Comparison of ENCODE assay signal across 21 cellular contexts in genomic region chr3:113614402-113614801, GRCh38.
DNase-seq lines count a peak whose midpoint lies in the region; ATAC-seq and TF ChIP-seq lines count a peak whose summit lies in the region.
"Had no signal": no experiment of that assay in that cellular context is flagged by ENCODE, and none has a peak within 500 bp of the region (broad histone marks: within the 10 kb centered on the region; RNA-seq: fewer than 3 reads in every experiment).

No MANE protein-coding gene starts in this region.

- H3K9me3 Mint-ChIP-seq in activated CD8-positive, alpha-beta T cell treated with anti-CD3 and anti-CD28 coated beads for 36 hours = no peaks in the 10 kb centered on the region
- H3K9me3 Mint-ChIP-seq: activated CD4-positive, alpha-beta memory T cell treated with anti-CD3 and anti-CD28 coated beads for 36 hours; activated naive CD4-positive, alpha-beta T cell treated with anti-CD3 and anti-CD28 coated beads, Interleukin-2, amount 50 U/mL, for 72 hours; CD4-positive, CD25-positive, alpha-beta regulatory T cell had no signal

- H3K4me3 Mint-ChIP-seq in activated CD8-positive, alpha-beta T cell treated with anti-CD3 and anti-CD28 coated beads for 36 hours = no peak overlapping the region
- H3K4me3 Mint-ChIP-seq: activated CD4-positive, alpha-beta memory T cell treated with anti-CD3 and anti-CD28 coated beads for 36 hours; CD4-positive, CD25-positive, alpha-beta regulatory T cell had no signal

- no peak for TF ChIP-seq CTCF in Panc1 (IDR thresholded peaks at IDR 0.05)
- TF ChIP-seq CTCF in heart left ventricle (IDR thresholded peaks at IDR 0.05) = no peak
- TF ChIP-seq CTCF in neutrophil (IDR thresholded peaks at IDR 0.05) = no peak
- TF ChIP-seq CTCF in activated CD8-positive, alpha-beta T cell treated with anti-CD3 and anti-CD28 coated beads for 36 hours (IDR thresholded peaks at IDR 0.05) = no peak

- H3K9me3 ChIP-seq in Panc1 (ENCODE audit: control insufficient read depth, insufficient read depth, low read depth, low read length) (no peaks in the 10 kb centered on the region), heart left ventricle (no peaks in the 10 kb centered on the region), neutrophil (no peaks in the 10 kb centered on the region)
- H3K9me3 ChIP-seq: body of pancreas, esophagus squamous epithelium had no signal

- intact Hi-C loops in Panc1 (cut with micrococcal nuclease; ENCODE audit: unreplicated experiment) = no loop called here
- intact Hi-C loops in heart left ventricle (cut with DNase I) = loop anchor here in 1 of 10 donors (10.0 kb wide), 1 partner anchor 100 kb away; the partner anchor contains the start of gene SPICE1
- intact Hi-C loops in activated CD8-positive, alpha-beta T cell treated with anti-CD3 and anti-CD28 coated beads for 36 hours (cut with micrococcal nuclease) = no loop called here

- no peak overlapping the region for H3K4me3 ChIP-seq in Panc1 (ENCODE audit: low read depth in 2 of 2, low read length in 2 of 2)
- peak overlapping the region in 1 of 12 donors; percentile 2 for H3K4me3 ChIP-seq in heart left ventricle
- peak overlapping the region; percentile 6 to 22 for H3K4me3 ChIP-seq in neutrophil (ENCODE audit: low read depth in 1 of 2, low read length in 1 of 2)
- H3K4me3 ChIP-seq: body of pancreas, esophagus squamous epithelium had no signal

- H3K27ac ChIP-seq in Panc1 (ENCODE audit: low read length) = no peak overlapping the region
- peak overlapping the region in 9 of 12 donors; percentile 3 to 77 (median 57) for H3K27ac ChIP-seq in heart left ventricle
- peak overlapping the region; percentile 75 for H3K27ac ChIP-seq in neutrophil
- H3K27ac ChIP-seq: body of pancreas, WERI-Rb-1 had no signal

- H3K36me3 Mint-ChIP-seq in activated CD8-positive, alpha-beta T cell treated with anti-CD3 and anti-CD28 coated beads for 36 hours (ENCODE audit: low read depth) = peaks cover 14% of the 10 kb centered on the region
- H3K36me3 Mint-ChIP-seq: activated naive CD4-positive, alpha-beta T cell treated with anti-CD3 and anti-CD28 coated beads, Interleukin-2, amount 50 U/mL, for 72 hours had no signal

- ATAC-seq in Panc1 (0 out of 2 replicates have a peak, but pooled peaks have one; percentile 21), heart left ventricle (peak in 3 of 4 donors; percentile 73 to 82 (median 79))
- no peak for ATAC-seq in activated CD8-positive, alpha-beta T cell treated with anti-CD3 and anti-CD28 coated beads for 36 hours
- ATAC-seq: activated naive CD4-positive, alpha-beta T cell treated with anti-CD3 and anti-CD28 coated beads, Interleukin-2, amount 50 U/mL, for 72 hours; body of pancreas; stimulated activated naive CD8-positive, alpha-beta T cell treated with anti-CD3 and anti-CD28 coated beads, Interleukin-15, Interleukin-2, amounts not matched to agents 100 U/mL and 50 U/mL, for 24 hours had no signal

- TF ChIP-seq POLR2A in heart left ventricle (IDR thresholded peaks at IDR 0.05) = no peak

- H3K27me3 Mint-ChIP-seq in activated CD8-positive, alpha-beta T cell treated with anti-CD3 and anti-CD28 coated beads for 36 hours = no peaks in the 10 kb centered on the region
- H3K27me3 Mint-ChIP-seq: activated CD4-positive, alpha-beta memory T cell treated with anti-CD3 and anti-CD28 coated beads for 36 hours; CD4-positive, CD25-positive, alpha-beta regulatory T cell had no signal

- WGBS in heart left ventricle, 4 donors = 15 to 29% (median 25%) methylated on average over 5 of the region's 5 CpGs

- DNase-seq in CD1c-positive myeloid dendritic cell (ENCODE audit: extremely low spot score) = peak; percentile 26
- no peak for DNase-seq in Panc1 (ENCODE audit: low read depth, low spot score)
- DNase-seq in heart left ventricle = peak in 1 of 5 donors; percentile 18
- no peak for DNase-seq in cerebellum (ENCODE audit: low spot score)
- DNase-seq in activated CD8-positive, alpha-beta T cell treated with anti-CD3 and anti-CD28 coated beads for 36 hours = no peak
- DNase-seq in NCI-H524 treated with DMSO at 0.1 percent for 48 hours (lab: John Stamatoyannopoulos, UW) = no peak
- DNase-seq in NCI-H1436 (lab: John Stamatoyannopoulos, UW) = no peak
- DNase-seq: ACHN; activated CD4-positive, alpha-beta memory T cell treated with anti-CD3 and anti-CD28 coated beads for 36 hours; activated T-cell treated with anti-CD3 and anti-CD28 coated beads, Interleukin-2, amount 50 U/mL, for 48 hours; CD4-positive, CD25-positive, alpha-beta regulatory T cell; DMS79; esophagus squamous epithelium; NCI-H146; NCI-H2227 treated with DMSO at 0.1 percent for 48 hours; retina; stimulated activated naive CD8-positive, alpha-beta T cell treated with anti-CD3 and anti-CD28 coated beads, Interleukin-15, Interleukin-2, amounts not matched to agents 100 U/mL and 50 U/mL, for 24 hours; WERI-Rb-1 had no signal

- peaks cover 5% of the 10 kb centered on the region for H3K27me3 ChIP-seq in Panc1 (ENCODE audit: control insufficient read depth, insufficient read depth, low read length)
- H3K27me3 ChIP-seq in heart left ventricle = no peaks in the 10 kb centered on the region
- no peaks in the 10 kb centered on the region for H3K27me3 ChIP-seq in neutrophil
- H3K27me3 ChIP-seq: body of pancreas, esophagus squamous epithelium had no signal

- H3K36me3 ChIP-seq in Panc1 (ENCODE audit: control insufficient read depth, insufficient read depth, low read length) (no peaks in the 10 kb centered on the region), heart left ventricle (no peaks in the 10 kb centered on the region), neutrophil (no peaks in the 10 kb centered on the region)
- H3K36me3 ChIP-seq: esophagus squamous epithelium, WERI-Rb-1 had no signal

- in situ Hi-C loops in Panc1 (cut with HindIII; ENCODE audit: low pct_unique_long_range_greater_than_20kb, low sequenced_read_pairs) = no loop called here

- POLR2A ChIA-PET in Panc1 (lab: Charles Lee) = no interaction called here
- POLR2A ChIA-PET in activated CD8-positive, alpha-beta T cell treated with anti-CD3 and anti-CD28 coated beads for 36 hours (lab: Charles Lee) = no interaction called here

- H3K27ac Mint-ChIP-seq in activated CD8-positive, alpha-beta T cell treated with anti-CD3 and anti-CD28 coated beads for 36 hours = no peak overlapping the region
- H3K27ac Mint-ChIP-seq: activated CD4-positive, alpha-beta memory T cell treated with anti-CD3 and anti-CD28 coated beads for 36 hours; activated naive CD4-positive, alpha-beta T cell treated with anti-CD3 and anti-CD28 coated beads, Interleukin-2, amount 50 U/mL, for 72 hours; CD4-positive, CD25-positive, alpha-beta regulatory T cell had no signal

- no TSS peak for BruUV-seq in Panc1 (replicated peaks; lab: Mats Ljungman, UMichigan)

- peaks cover 4% of the 10 kb centered on the region for H3K4me1 Mint-ChIP-seq in activated CD8-positive, alpha-beta T cell treated with anti-CD3 and anti-CD28 coated beads for 36 hours (ENCODE audit: low read depth)

- CTCF ChIA-PET in Panc1 (lab: Charles Lee) = no interaction called here
- CTCF ChIA-PET in activated CD8-positive, alpha-beta T cell treated with anti-CD3 and anti-CD28 coated beads for 36 hours (lab: Charles Lee) = no interaction called here

- H3K4me1 ChIP-seq in Panc1 (ENCODE audit: control insufficient read depth, insufficient read depth, low read length) (no peaks in the 10 kb centered on the region), heart left ventricle (peaks cover 0 to 24% (median 14%) of the 10 kb centered on the region in 12 donors), neutrophil (ENCODE audit: control insufficient read depth in 1 of 2, insufficient read depth in 1 of 2, low read depth in 1 of 2, low read length in 1 of 2) (peaks cover 30 to 38% of the 10 kb centered on the region in 2 experiments)
- H3K4me1 ChIP-seq: body of pancreas, esophagus squamous epithelium had no signal

Comparison
In these comparisons a context has a peak if more than half of its experiments do, and no peak if none do; other contexts are left out.
1. H3K4me3 ChIP-seq: peak in neutrophil (2 of 2); none in Panc1 (0 of 2).